ENCODE assay signal across 8 cellular contexts in the genomic region with DNA sequence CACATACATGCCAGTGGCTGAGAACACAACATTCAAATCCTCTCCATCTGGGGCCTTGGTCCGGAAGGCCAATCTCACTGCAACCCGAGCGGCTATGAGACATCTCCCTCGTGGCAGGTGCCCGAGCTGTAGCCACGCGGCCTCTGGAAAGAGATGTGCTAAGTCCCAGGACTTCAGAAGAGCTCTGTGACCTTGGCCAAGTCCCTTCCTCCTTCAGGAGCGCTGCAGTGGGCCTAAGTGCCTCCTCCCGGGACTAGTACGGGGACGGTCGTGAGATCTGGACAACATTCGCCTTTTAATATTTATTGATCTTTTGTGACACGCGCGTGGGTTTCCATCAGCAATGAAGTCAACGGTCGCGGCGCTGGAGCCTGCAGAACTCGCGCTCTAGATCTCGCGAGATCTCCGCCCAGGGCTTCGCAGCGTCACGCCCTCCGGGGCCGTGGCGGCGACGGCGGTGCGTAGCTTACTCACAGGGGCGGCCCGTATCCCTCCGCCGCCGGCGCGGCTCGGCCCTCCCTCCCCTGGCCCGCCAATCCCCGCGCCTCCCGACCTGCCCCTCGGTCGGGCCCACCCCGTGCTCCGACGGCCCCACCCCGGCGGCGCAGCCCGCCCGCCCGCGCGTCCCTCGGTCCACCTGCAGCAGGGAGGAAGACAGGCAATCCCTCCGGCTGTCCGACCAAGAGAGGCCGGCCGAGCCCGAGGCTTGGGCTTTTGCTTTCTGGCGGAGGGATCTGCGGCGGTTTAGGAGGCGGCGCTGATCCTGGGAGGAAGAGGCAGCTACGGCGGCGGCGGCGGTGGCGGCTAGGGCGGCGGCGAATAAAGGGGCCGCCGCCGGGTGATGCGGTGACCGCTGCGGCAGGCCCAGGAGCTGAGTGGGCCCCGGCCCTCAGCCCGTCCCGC. TPM values are rescaled to one million over a fixed set of nuclear protein-coding genes. Genes with fewer than 3 reads are reported as not detected.
DNase-seq lines count a peak whose midpoint lies in the region; ATAC-seq and TF ChIP-seq lines count a peak whose summit lies in the region.

A gene (plus strand): TSS at position 588 of the 903 bp plus-strand sequence. CDS start 453 bp downstream, outside the sequence.

- peak within 1 kb of the TSS; percentile 98 for H3K27ac ChIP-seq in suprapubic skin

- H3K27me3 ChIP-seq in suprapubic skin, result no peaks in the 10 kb centered on the region

- TF ChIP-seq POLR2A in suprapubic skin (IDR thresholded peaks at IDR 0.05), result peak in 1 of 2 donors; percentile 84

- peak within 1 kb of the TSS; percentile 91 to 97 for H3K27ac Mint-ChIP-seq in activated naive CD4-positive, alpha-beta T cell treated with anti-CD3 and anti-CD28 coated beads, Interleukin-2, amount 50 U/mL, for 72 hours

- H3K36me3 Mint-ChIP-seq in activated naive CD4-positive, alpha-beta T cell treated with anti-CD3 and anti-CD28 coated beads, Interleukin-2, amount 50 U/mL, for 72 hours, result peaks cover 17 to 30% of the 10 kb centered on the region in 2 donors

- ATAC-seq in HG02623 (IDR thresholded peaks at IDR 0.05; ENCODE audit: unreplicated experiment), result peak; percentile 81
- ATAC-seq in activated naive CD4-positive, alpha-beta T cell treated with anti-CD3 and anti-CD28 coated beads, Interleukin-2, amount 50 U/mL, for 72 hours, result peak; percentile 91 to 94

- peaks cover 39% of the 10 kb centered on the region for H3K4me1 ChIP-seq in suprapubic skin

- TF ChIP-seq EP300 in suprapubic skin (IDR thresholded peaks at IDR 0.05), result no peak

- no peaks in the 10 kb centered on the region for H3K9me3 ChIP-seq in suprapubic skin

- DNase-seq in GM10266 (ENCODE audit: extremely low spot score), result peak; percentile 97
- peak; percentile 91 for DNase-seq in NCI-H1105 (lab: John Stamatoyannopoulos, UW)
- DNase-seq in SKM-1 (lab: John Stamatoyannopoulos, UW; ENCODE audit: unreplicated experiment), result peak; percentile 88
- DNase-seq in activated naive CD4-positive, alpha-beta T cell treated with anti-CD3 and anti-CD28 coated beads, Interleukin-2, amount 50 U/mL, for 72 hours (ENCODE audit: low spot score in 2 of 2), result peak; percentile 98
- DNase-seq in glomerular endothelial cell (ENCODE audit: extremely low read depth, low read depth, low spot score), result peak; percentile 85
- DNase-seq in occipital lobe (lab: John Stamatoyannopoulos, UW), result peak; percentile 94
- DNase-seq in suprapubic skin (ENCODE audit: low spot score in 2 of 2), result peak; percentile 96 to 98

- H3K9me3 Mint-ChIP-seq in activated naive CD4-positive, alpha-beta T cell treated with anti-CD3 and anti-CD28 coated beads, Interleukin-2, amount 50 U/mL, for 72 hours, result no peaks in the 10 kb centered on the region

- no peaks in the 10 kb centered on the region for H3K36me3 ChIP-seq in suprapubic skin

- no peak for TF ChIP-seq CTCF in GM10266 (IDR thresholded peaks at IDR 0.05; ENCODE audit: control insufficient read depth, insufficient read depth, low read depth, missing control alignments)
- TF ChIP-seq CTCF in suprapubic skin (IDR thresholded peaks at IDR 0.05), result no peak

- H3K4me3 ChIP-seq in suprapubic skin, result peak within 1 kb of the TSS; percentile 86

- under 1% methylated on average over 36 of the region's 89 CpGs for WGBS in suprapubic skin

RNA-seq across cellular contexts. Expression of the gene that starts here (rescaled TPM):
- 100 to 1,000 TPM; 232 to 249 TPM for total RNA-seq in activated naive CD4-positive, alpha-beta T cell treated with anti-CD3 and anti-CD28 coated beads, Interleukin-2, amount 50 U/mL, for 72 hours
- total RNA-seq in glomerular endothelial cell (107 and 110 TPM in 2 replicates), occipital lobe (124 TPM), suprapubic skin (10 to 100 TPM; 56.6 to 70.2 (median 58.0) TPM)

Comparison
In these comparisons a context has a peak if more than half of its experiments do, and no peak if none do; other contexts are left out.
1. Peak in every context shown above with its lines: DNase-seq, ATAC-seq, H3K4me3 ChIP-seq and H3K27ac ChIP-seq.